In genomic region chr14:20679907-20680306, GRCh38 we compare ENCODE assay signal across 10 cellular contexts. TPM values are rescaled to one million over a fixed set of nuclear protein-coding genes. Genes with fewer than 3 reads are reported as not detected.
DNase-seq lines count a peak whose midpoint lies in the region; ATAC-seq, FAIRE-seq and TF ChIP-seq lines count a peak whose summit lies in the region.
"Had no signal": no experiment of that assay in that cellular context is flagged by ENCODE, and none has a peak within 500 bp of the region (broad histone marks: within the 10 kb centered on the region; RNA-seq: fewer than 3 reads in every experiment).

No MANE protein-coding gene starts in this region.

- H3K36me3 Mint-ChIP-seq in natural killer cell treated with Interleukin-12 subunit alpha and Interleukin-12 subunit beta and Interleukin-15 and Interleukin-18, amount 100 ng/mL, for 72 hours: no peaks in the 10 kb centered on the region

- H3K4me1 ChIP-seq in H1 (replicated peaks in 1 of 4; ENCODE audit: control insufficient read depth in 3 of 4, insufficient read depth in 4 of 4, low read length in 3 of 4): peaks cover 0 to 9% (median 4%) of the 10 kb centered on the region in 4 experiments; a peak in 5 of 7 replicates

- peaks cover 0 to 6% of the 10 kb centered on the region in 2 donors for H3K27me3 Mint-ChIP-seq in natural killer cell treated with Interleukin-12 subunit alpha and Interleukin-12 subunit beta and Interleukin-15 and Interleukin-18, amount 100 ng/mL, for 72 hours

- H2BK120ac ChIP-seq in H1 (replicated peaks; ENCODE audit: low read depth, low read length): no peak overlapping the region

- 73% methylated on average over 1 of the region's 1 CpG; no CpG with 5 or more reads in 1 of the 2 experiments for WGBS in H1 (ENCODE audit: extremely low coverage in 1 of 2, insufficient coverage in 1 of 2, insufficient read length in 1 of 2, insufficient replicate concordance in 2 of 2, low coverage in 1 of 2, low lambda C conversion rate in 2 of 2, missing lambda C conversion rate in 1 of 2), 2 experiments

- H3K9ac ChIP-seq in H1 (replicated peaks in 1 of 4; ENCODE audit: extremely low read depth in 1 of 4, low read depth in 3 of 4, low read length in 3 of 4): no peak overlapping the region

- no peak for FAIRE-seq in H1 (lab: Jason Lieb, UNC)
- FAIRE-seq in GM19239 (lab: Jason Lieb, UNC): no peak

- H3K79me1 ChIP-seq in H1 (ENCODE audit: low read depth, low read length): no peaks in the 10 kb centered on the region

- no peak overlapping the region for H3K56ac ChIP-seq in H1 (replicated peaks; ENCODE audit: insufficient read length, low read depth, low read length)

- H3K18ac ChIP-seq in H1 (ENCODE audit: extremely low read depth, low read length): no peak overlapping the region

- H3K23me2 ChIP-seq in H1 (ENCODE audit: low read depth, low read length): peaks cover 24% of the 10 kb centered on the region

- no peak overlapping the region for H3K4ac ChIP-seq in H1 (replicated peaks; ENCODE audit: insufficient read length, low read depth, low read length)

- no peak overlapping the region for H3K14ac ChIP-seq in H1 (ENCODE audit: insufficient read length)

- no peak overlapping the region for H4K91ac ChIP-seq in H1 (replicated peaks; ENCODE audit: insufficient read length, low read length)

- peaks cover 0 to 18% of the 10 kb centered on the region in 2 donors for H3K4me1 Mint-ChIP-seq in natural killer cell treated with Interleukin-12 subunit alpha and Interleukin-12 subunit beta and Interleukin-15 and Interleukin-18, amount 100 ng/mL, for 72 hours (ENCODE audit: low read depth in 2 of 2)

- H3K4me3 ChIP-seq in H1 (ENCODE audit: extremely low read depth in 1 of 4, insufficient read depth in 2 of 4, low read depth in 3 of 4, low read length in 4 of 4): peak overlapping the region in 1 of 4 experiments; percentile 96; a peak in 2 of 8 replicates

- H4K20me1 ChIP-seq in H1 (replicated peaks in 1 of 2; ENCODE audit: control insufficient read depth in 1 of 2, insufficient read depth in 2 of 2, low read length in 2 of 2): no peaks in the 10 kb centered on the region

- H2BK15ac ChIP-seq in H1 (ENCODE audit: low read length): no peak overlapping the region

- H3K27ac Mint-ChIP-seq in natural killer cell treated with Interleukin-12 subunit alpha and Interleukin-12 subunit beta and Interleukin-15 and Interleukin-18, amount 100 ng/mL, for 72 hours: no peak overlapping the region

- H3K9me3 Mint-ChIP-seq in natural killer cell treated with Interleukin-12 subunit alpha and Interleukin-12 subunit beta and Interleukin-15 and Interleukin-18, amount 100 ng/mL, for 72 hours: no peaks in the 10 kb centered on the region

- POLR2A ChIA-PET in H1 (lab: Charles Lee; ENCODE audit: partially characterized antibody): interaction anchor here (0.6 to 2.3 kb wide), 5 partner anchors 15 to 210 kb away, joined by 3 to 8 read pairs (median 6); no protein-coding TSS in a partner anchor

- H2AFZ ChIP-seq in H1 (ENCODE audit: low read length): no peak overlapping the region; the same call in 1 of the 2 replicates

- H3K4me2 ChIP-seq in H1 (ENCODE audit: insufficient read depth in 1 of 2, low read depth in 2 of 2, low read length in 2 of 2): peak overlapping the region in 1 of 2 experiments; percentile 60; a peak in 1 of 4 replicates

- H2AK5ac ChIP-seq in H1 (ENCODE audit: low read depth, low read length): no peak overlapping the region

- no peak overlapping the region for H3K4me3 Mint-ChIP-seq in natural killer cell treated with Interleukin-12 subunit alpha and Interleukin-12 subunit beta and Interleukin-15 and Interleukin-18, amount 100 ng/mL, for 72 hours

- H4K5ac ChIP-seq in H1 (ENCODE audit: insufficient read length, low read depth, low read length): no peak overlapping the region

- H4K8ac ChIP-seq in H1 (ENCODE audit: extremely low read depth, insufficient read depth, low read length): no peak overlapping the region

- no peak overlapping the region for H3K23ac ChIP-seq in H1 (ENCODE audit: insufficient read length)

- ATAC-seq in natural killer cell treated with Interleukin-12 subunit alpha and Interleukin-12 subunit beta and Interleukin-15 and Interleukin-18, amount 100 ng/mL, for 72 hours: no peak

- H3K36me3 ChIP-seq in H1 (ENCODE audit: control insufficient read depth in 2 of 4, insufficient read depth in 4 of 4, low read length in 3 of 4): no peaks in the 10 kb centered on the region

- H2BK12ac ChIP-seq in H1 (ENCODE audit: low read depth, low read length): no peak overlapping the region

- CTCF ChIA-PET in H1 (lab: Charles Lee; ENCODE audit: partially characterized antibody): interaction anchor here (0.7 to 16.7 kb wide), 10 partner anchors 11 to 179 kb away, joined by 3 to 282 read pairs (median 8); partner anchors contain the start of gene RNASE1

- H3K27me3 ChIP-seq in H1 (replicated peaks in 1 of 4; ENCODE audit: control insufficient read depth in 3 of 4, extremely low read depth in 1 of 4, insufficient read depth in 3 of 4, low read length in 3 of 4): no peaks in the 10 kb centered on the region

- no peaks in the 10 kb centered on the region for H3K79me2 ChIP-seq in H1 (ENCODE audit: control insufficient read depth in 1 of 2, insufficient read depth in 2 of 2, low read length in 2 of 2)

- no peak for TF ChIP-seq CTCF in H1 (IDR thresholded peaks at IDR 0.05; ENCODE audit: control extremely low read depth in 1 of 3, insufficient read depth in 1 of 3, low read depth in 1 of 3, low read length in 3 of 3)

- DNase-seq in activated CD8-positive, alpha-beta memory T cell treated with anti-CD3 and anti-CD28 coated beads, Interleukin-2, amount 50 U/mL, for 4 hours: peak; percentile 24
- DNase-seq in activated CD8-positive, alpha-beta memory T cell treated with anti-CD3 and anti-CD28 coated beads, Interleukin-2, amount 50 U/mL, for 48 hours: no peak
- DNase-seq in NCI-H2227 treated with DMSO at 0.1 percent for 48 hours (lab: John Stamatoyannopoulos, UW) (peak; percentile 9), H1 (ENCODE audit: low read depth in 1 of 2, low spot score in 2 of 2) (peak in 1 of 2 experiments; percentile 66), NCI-H345 treated with DMSO at 0.1 percent for 48 hours (lab: John Stamatoyannopoulos, UW; ENCODE audit: unreplicated experiment) (no peak), GM19239 (ENCODE audit: insufficient read length, low spot score) (no peak)
- DNase-seq in stimulated activated CD8-positive, alpha-beta memory T cell treated with anti-CD3 and anti-CD28 coated beads, Interleukin-4, amount 100 ng/mL, for 48 hours: peak; percentile 40
- DNase-seq in natural killer cell treated with Interleukin-12 subunit alpha and Interleukin-12 subunit beta and Interleukin-15 and Interleukin-18, amount 100 ng/mL, for 72 hours (ENCODE audit: low spot score): no peak
- DNase-seq: NCI-H2029 had no signal

- TF ChIP-seq POLR2A in H1 (IDR thresholded peaks at IDR 0.05; ENCODE audit: control extremely low read depth in 1 of 2, low read depth in 2 of 2, low read length in 2 of 2): no peak

- TF ChIP-seq EP300 in H1 (IDR thresholded peaks at IDR 0.05; ENCODE audit: borderline replicate concordance in 1 of 2, low read depth in 2 of 2, low read length in 2 of 2): no peak

- no peaks in the 10 kb centered on the region for H3K9me3 ChIP-seq in H1 (ENCODE audit: insufficient read depth in 2 of 2, low read depth in 1 of 2, low read length in 1 of 2)

- H3K27ac ChIP-seq in H1 (ENCODE audit: low read depth, low read length): no peak overlapping the region

- no peak overlapping the region for H2BK5ac ChIP-seq in H1 (ENCODE audit: low read depth, low read length)

- no peak overlapping the region for H2BK20ac ChIP-seq in H1 (ENCODE audit: low read length)

- TF ChIP-seq RAD21 in H1 (IDR thresholded peaks at IDR 0.05 in 1 of 2, conservative IDR thresholded peaks at IDR 0.05 in 1 of 2; ENCODE audit: low read depth in 2 of 2, low read length in 2 of 2): no peak

TF ChIP-seq in H1, 55 proteins besides CTCF, POLR2A, EP300 and RAD21 (continues in another document):
- TF ChIP-seq KDM4A (IDR thresholded peaks at IDR 0.05; ENCODE audit: low read depth, low read length, severe bottlenecking): no peak

RNA-seq across cellular contexts. Expression of gene RNASE4, which starts 4.5 kb away (rescaled TPM):
- total RNA-seq in H1 (2021; fragmentation: NEBNext Ultra II Directional; extraction: Animal tissue kit (Norgen Biotek cat#: 25700)): 0.38 and 0.61 TPM in 2 replicates
- polyA plus RNA-seq in H1 (2011; rRNA removed): 3.5 and 3.7 TPM in 2 replicates
- polyA plus RNA-seq in H1 (2011; cell fraction: cytosol; rRNA removed): 3.5 TPM
- polyA plus RNA-seq in H1 (2011; cell fraction: nucleus; rRNA removed): 3.5 TPM
- 2.1 to 3.1 TPM (median 2.3 TPM) in 4 replicates for polyA plus RNA-seq in H1 (2012, experiment 1 of 2)
- polyA plus RNA-seq in H1 (2012, experiment 2 of 2): 0.46 TPM
- polyA plus RNA-seq in H1 (2013, experiment 1 of 2): 2.4 TPM
- 2.6 TPM for polyA plus RNA-seq in H1 (2013, experiment 2 of 2)
- 5.9 and 7.7 TPM in 2 replicates for polyA minus RNA-seq in H1 (2011; rRNA and poly(A)+ RNA removed)
- polyA minus RNA-seq in H1 (2011; cell fraction: cytosol; rRNA and poly(A)+ RNA removed): 3.3 TPM
- polyA minus RNA-seq in H1 (2011; cell fraction: nucleus; rRNA and poly(A)+ RNA removed): 1.00 TPM
- 1 to 10 TPM in 1 of 2 donors, under 1 TPM in 1; 0.50 to 1.2 TPM for total RNA-seq in natural killer cell treated with Interleukin-12 subunit alpha and Interleukin-12 subunit beta and Interleukin-15 and Interleukin-18, amount 100 ng/mL, for 72 hours

RNA-seq across cellular contexts. Expression of gene ANG, which starts 8.7 kb away (rescaled TPM):
- total RNA-seq in H1 (2021; fragmentation: NEBNext Ultra II Directional; extraction: Animal tissue kit (Norgen Biotek cat#: 25700)): 2.2 and 4.3 TPM in 2 replicates
- polyA plus RNA-seq in H1 (2011; rRNA removed): 4.4 and 4.6 TPM in 2 replicates
- 4.7 TPM for polyA plus RNA-seq in H1 (2011; cell fraction: cytosol; rRNA removed)
- 3.4 TPM for polyA plus RNA-seq in H1 (2011; cell fraction: nucleus; rRNA removed)
- 4.9 to 6.1 TPM (median 5.8 TPM) in 4 replicates for polyA plus RNA-seq in H1 (2012, experiment 1 of 2)
- polyA plus RNA-seq in H1 (2012, experiment 2 of 2): 13.5 TPM
- 7.0 TPM for polyA plus RNA-seq in H1 (2013, experiment 1 of 2)
- polyA plus RNA-seq in H1 (2013, experiment 2 of 2): 8.2 TPM
- polyA minus RNA-seq in H1 (2011; rRNA and poly(A)+ RNA removed): 5.2 and 5.8 TPM in 2 replicates
- 2.6 TPM for polyA minus RNA-seq in H1 (2011; cell fraction: cytosol; rRNA and poly(A)+ RNA removed)
- polyA minus RNA-seq in H1 (2011; cell fraction: nucleus; rRNA and poly(A)+ RNA removed): 1.3 TPM
- 1 to 10 TPM in 1 of 2 donors, under 1 TPM in 1; 0.78 to 1.6 TPM for total RNA-seq in natural killer cell treated with Interleukin-12 subunit alpha and Interleukin-12 subunit beta and Interleukin-15 and Interleukin-18, amount 100 ng/mL, for 72 hours

RNA-seq across cellular contexts. Expression of gene OR6S1, which starts 38.4 kb away (rescaled TPM):
- not detected in 2 replicates for total RNA-seq in H1 (2021; fragmentation: NEBNext Ultra II Directional; extraction: Animal tissue kit (Norgen Biotek cat#: 25700))
- not detected in 2 replicates for polyA plus RNA-seq in H1 (2011; rRNA removed)
- polyA plus RNA-seq in H1 (2011; cell fraction: cytosol; rRNA removed): not detected
- polyA plus RNA-seq in H1 (2011; cell fraction: nucleus; rRNA removed): not detected
- not detected in 4 replicates for polyA plus RNA-seq in H1 (2012, experiment 1 of 2)
- not detected for polyA plus RNA-seq in H1 (2012, experiment 2 of 2)
- not detected for polyA plus RNA-seq in H1 (2013, experiment 1 of 2)
- polyA plus RNA-seq in H1 (2013, experiment 2 of 2): not detected
- polyA minus RNA-seq in H1 (2011; rRNA and poly(A)+ RNA removed): 0.17 TPM in 1 of 2 replicates, not detected in the other
- not detected for polyA minus RNA-seq in H1 (2011; cell fraction: cytosol; rRNA and poly(A)+ RNA removed)
- not detected for polyA minus RNA-seq in H1 (2011; cell fraction: nucleus; rRNA and poly(A)+ RNA removed)
- not detected for total RNA-seq in natural killer cell treated with Interleukin-12 subunit alpha and Interleukin-12 subunit beta and Interleukin-15 and Interleukin-18, amount 100 ng/mL, for 72 hours
- total RNA-seq: activated CD8-positive, alpha-beta memory T cell treated with anti-CD3 and anti-CD28 coated beads for 36 hours had no signal

Comparison
In these comparisons a context has a peak if more than half of its experiments do, and no peak if none do; other contexts are left out.
1. DNase-seq: peak in activated CD8-positive, alpha-beta memory T cell treated with anti-CD3 and anti-CD28 coated beads, Interleukin-2, amount 50 U/mL, for 4 hours (single experiment), NCI-H2227 treated with DMSO at 0.1 percent for 48 hours (single experiment) and stimulated activated CD8-positive, alpha-beta memory T cell treated with anti-CD3 and anti-CD28 coated beads, Interleukin-4, amount 100 ng/mL, for 48 hours (single experiment); none in activated CD8-positive, alpha-beta memory T cell treated with anti-CD3 and anti-CD28 coated beads, Interleukin-2, amount 50 U/mL, for 48 hours (single experiment), natural killer cell treated with Interleukin-12 subunit alpha and Interleukin-12 subunit beta and Interleukin-15 and Interleukin-18, amount 100 ng/mL, for 72 hours (single experiment), NCI-H345 treated with DMSO at 0.1 percent for 48 hours (single experiment) and GM19239 (single experiment).